Comparison of ENCODE assay signal across 9 cellular contexts in genomic region chr11:64776425-64776824, GRCh38. TPM values are rescaled to one million over a fixed set of nuclear protein-coding genes. Genes with fewer than 3 reads are reported as not detected.
DNase-seq lines count a peak whose midpoint lies in the region; ATAC-seq, FAIRE-seq and TF ChIP-seq lines count a peak whose summit lies in the region.
"Had no signal": no experiment of that assay in that cellular context is flagged by ENCODE, and none has a peak within 500 bp of the region (broad histone marks: within the 10 kb centered on the region; RNA-seq: fewer than 3 reads in every experiment).

No MANE protein-coding gene starts in this region.

- peak overlapping the region; percentile 33 to 98 (median 96) for H3K27ac Mint-ChIP-seq in CD8-positive, alpha-beta memory T cell

- no peak overlapping the region for H3K56ac ChIP-seq in H1 (replicated peaks; ENCODE audit: insufficient read length, low read depth, low read length)

- peaks cover 13% of the 10 kb centered on the region for H4K20me1 ChIP-seq in OCI-LY1 (ENCODE audit: insufficient read depth, low read length)
- peaks cover 32 to 39% of the 10 kb centered on the region in 2 experiments for H4K20me1 ChIP-seq in H1 (replicated peaks in 1 of 2; ENCODE audit: control insufficient read depth in 1 of 2, insufficient read depth in 2 of 2, low read length in 2 of 2)
- H4K20me1 ChIP-seq in osteoblast (ENCODE audit: insufficient read depth, low read length): peaks cover 57% of the 10 kb centered on the region

- H3K27me3 Mint-ChIP-seq in CD8-positive, alpha-beta memory T cell: peaks cover 0 to 7% of the 10 kb centered on the region in 2 donors

- H2AFZ ChIP-seq in OCI-LY1 (ENCODE audit: low read length) (no peak overlapping the region), H1 (ENCODE audit: low read length) (no peak overlapping the region), osteoblast (ENCODE audit: low read length) (no peak overlapping the region)

- H3F3A ChIP-seq in OCI-LY1 (ENCODE audit: insufficient read depth, low read length): peaks cover 6% of the 10 kb centered on the region; the same call in 1 of the 2 replicates

- peak overlapping the region; percentile 99 for H3K4me3 ChIP-seq in CD8-positive, alpha-beta memory T cell (ENCODE audit: low read length)
- H3K4me3 ChIP-seq in OCI-LY1 (ENCODE audit: low read depth, low read length, poor library complexity, severe bottlenecking) (peak overlapping the region; percentile 99), H1 (ENCODE audit: extremely low read depth in 1 of 4, insufficient read depth in 2 of 4, low read depth in 3 of 4, low read length in 4 of 4) (peak overlapping the region in 3 of 4 experiments; percentile 69 to 97 (median 93); a peak in 6 of 8 replicates), osteoblast (ENCODE audit: insufficient read depth, low read length) (peak overlapping the region; percentile 79)

- H3K4ac ChIP-seq in H1 (replicated peaks; ENCODE audit: insufficient read length, low read depth, low read length): no peak overlapping the region

- no peak overlapping the region for H2BK20ac ChIP-seq in H1 (ENCODE audit: low read length)

- H3K4me2 ChIP-seq in OCI-LY1 (ENCODE audit: low read length) (peak overlapping the region; percentile 87), H1 (ENCODE audit: insufficient read depth in 1 of 2, low read depth in 2 of 2, low read length in 2 of 2) (peak overlapping the region; percentile 84 to 92; a peak in 3 of 4 replicates), osteoblast (ENCODE audit: insufficient read depth, low read length) (peak overlapping the region; percentile 92)

- peaks cover 54% of the 10 kb centered on the region for H3K36me3 ChIP-seq in CD8-positive, alpha-beta memory T cell (ENCODE audit: insufficient read depth, low read length)
- H3K36me3 ChIP-seq in OCI-LY1 (ENCODE audit: insufficient read depth, low read length): peaks cover 61% of the 10 kb centered on the region
- H3K36me3 ChIP-seq in H1 (ENCODE audit: control insufficient read depth in 2 of 4, insufficient read depth in 4 of 4, low read length in 3 of 4): peaks cover 40 to 57% (median 54%) of the 10 kb centered on the region in 4 experiments
- H3K36me3 ChIP-seq in osteoblast (ENCODE audit: insufficient read depth, low read length): peaks cover 55% of the 10 kb centered on the region

- H3K4me1 Mint-ChIP-seq in CD8-positive, alpha-beta memory T cell: peaks cover 80 to 87% (median 86%) of the 10 kb centered on the region in 3 donors

- no peak overlapping the region for H4K8ac ChIP-seq in H1 (ENCODE audit: extremely low read depth, insufficient read depth, low read length)

- H3K27ac ChIP-seq in CD8-positive, alpha-beta memory T cell (ENCODE audit: low read depth, low read length): no peak overlapping the region
- no peak overlapping the region for H3K27ac ChIP-seq in OCI-LY1 (ENCODE audit: low read depth, low read length, poor library complexity, severe bottlenecking)
- H3K27ac ChIP-seq in H1 (ENCODE audit: low read depth, low read length): no peak overlapping the region
- H3K27ac ChIP-seq in osteoblast (ENCODE audit: low read depth, low read length): no peak overlapping the region

- H2AK5ac ChIP-seq in H1 (ENCODE audit: low read depth, low read length): no peak overlapping the region

- FAIRE-seq in H1 (lab: Jason Lieb, UNC): no peak
- FAIRE-seq: HTR-8/SVneo had no signal

- no peak overlapping the region for H3K14ac ChIP-seq in H1 (ENCODE audit: insufficient read length)

- H2BK12ac ChIP-seq in H1 (ENCODE audit: low read depth, low read length): no peak overlapping the region

- peaks cover 32 to 70% (median 44%) of the 10 kb centered on the region in 3 donors for H3K36me3 Mint-ChIP-seq in CD8-positive, alpha-beta memory T cell

- no peak overlapping the region for H3K18ac ChIP-seq in H1 (ENCODE audit: extremely low read depth, low read length)

- no peak overlapping the region for H4K5ac ChIP-seq in H1 (ENCODE audit: insufficient read length, low read depth, low read length)

- H3K4me1 ChIP-seq in CD8-positive, alpha-beta memory T cell (ENCODE audit: insufficient read depth, low read length): peaks cover 75% of the 10 kb centered on the region
- H3K4me1 ChIP-seq in OCI-LY1 (ENCODE audit: insufficient read depth, low read length, severe bottlenecking) (peaks cover 69% of the 10 kb centered on the region), H1 (replicated peaks in 1 of 4; ENCODE audit: control insufficient read depth in 3 of 4, insufficient read depth in 4 of 4, low read length in 3 of 4) (peaks cover 2 to 6% (median 5%) of the 10 kb centered on the region in 4 experiments; a peak in 5 of 7 replicates), osteoblast (ENCODE audit: insufficient read depth, low read length) (peaks cover 17% of the 10 kb centered on the region)

- no peak overlapping the region for H4K91ac ChIP-seq in H1 (replicated peaks; ENCODE audit: insufficient read length, low read length)

- no peak for TF ChIP-seq EP300 in H1 (IDR thresholded peaks at IDR 0.05; ENCODE audit: borderline replicate concordance in 1 of 2, low read depth in 2 of 2, low read length in 2 of 2)

- CTCF ChIA-PET in CD8-positive, alpha-beta memory T cell (lab: Charles Lee): interaction anchor here (0.7 to 26.7 kb wide), 6 partner anchors 9 to 93 kb away, joined by 3 to 441 read pairs (median 5); partner anchors contain the start of genes PYGM and RASGRP2
- CTCF ChIA-PET in H1 (lab: Charles Lee; ENCODE audit: partially characterized antibody): interaction anchor here (0.6 to 23.6 kb wide), 8 partner anchors 9 to 73 kb away, joined by 3 to 376 read pairs (median 4); partner anchors contain the start of genes PYGM and RASGRP2

- peak overlapping the region; percentile 90 to 96 (median 95) for H3K4me3 Mint-ChIP-seq in CD8-positive, alpha-beta memory T cell

- H2BK120ac ChIP-seq in H1 (replicated peaks; ENCODE audit: low read depth, low read length): no peak overlapping the region

- no peak overlapping the region for H3K23ac ChIP-seq in H1 (ENCODE audit: insufficient read length)

- H3K9me3 Mint-ChIP-seq in CD8-positive, alpha-beta memory T cell: no peaks in the 10 kb centered on the region

- H3K9me3 ChIP-seq in CD8-positive, alpha-beta memory T cell (ENCODE audit: low read length): no peaks in the 10 kb centered on the region
- H3K9me3 ChIP-seq in OCI-LY1 (ENCODE audit: low read length) (no peaks in the 10 kb centered on the region), H1 (ENCODE audit: insufficient read depth in 2 of 2, low read depth in 1 of 2, low read length in 1 of 2) (no peaks in the 10 kb centered on the region), osteoblast (ENCODE audit: low read depth, low read length) (no peaks in the 10 kb centered on the region)

- H3K9ac ChIP-seq in OCI-LY1 (ENCODE audit: low read length) (peak overlapping the region; percentile 90), H1 (replicated peaks in 1 of 4; ENCODE audit: extremely low read depth in 1 of 4, low read depth in 3 of 4, low read length in 3 of 4) (no peak overlapping the region; a peak in 1 of 7 replicates)

- no peak for DNase-seq in CD8-positive, alpha-beta memory T cell
- DNase-seq in H1 (ENCODE audit: low read depth in 1 of 2, low spot score in 2 of 2) (no peak), osteoblast (ENCODE audit: insufficient read length, low spot score, missing footprints) (peak; percentile 29), HUDEP-2 (lab: John Stamatoyannopoulos, UW; ENCODE audit: unreplicated experiment in 76 of 76) (no peak), RKO (ENCODE audit: low spot score) (no peak), HCEC 1CT (no peak)

- no peak for TF ChIP-seq CTCF in OCI-LY1 (IDR thresholded peaks at IDR 0.05; ENCODE audit: low read length)
- no peak for TF ChIP-seq CTCF in H1 (IDR thresholded peaks at IDR 0.05; ENCODE audit: control extremely low read depth in 1 of 3, insufficient read depth in 1 of 3, low read depth in 1 of 3, low read length in 3 of 3)
- TF ChIP-seq CTCF in osteoblast (IDR thresholded peaks at IDR 0.05; ENCODE audit: extremely low read depth, low read depth, low read length): no peak

- peaks cover 9% of the 10 kb centered on the region for H3K79me1 ChIP-seq in H1 (ENCODE audit: low read depth, low read length)

- H3K9me2 ChIP-seq in OCI-LY1 (ENCODE audit: low read depth, low read length): no peaks in the 10 kb centered on the region

- ATAC-seq in GM19467 (IDR thresholded peaks at IDR 0.05; ENCODE audit: unreplicated experiment): no peak

- TF ChIP-seq RAD21 in H1 (IDR thresholded peaks at IDR 0.05 in 1 of 2, conservative IDR thresholded peaks at IDR 0.05 in 1 of 2; ENCODE audit: low read depth in 2 of 2, low read length in 2 of 2): no peak

- no peak overlapping the region for H2BK5ac ChIP-seq in H1 (ENCODE audit: low read depth, low read length)

- no peaks in the 10 kb centered on the region for H3K27me3 ChIP-seq in CD8-positive, alpha-beta memory T cell (ENCODE audit: insufficient read depth, low read length, poor library complexity, severe bottlenecking)
- H3K27me3 ChIP-seq in OCI-LY1 (ENCODE audit: insufficient read depth, low read length) (no peaks in the 10 kb centered on the region), H1 (replicated peaks in 1 of 4; ENCODE audit: control insufficient read depth in 3 of 4, extremely low read depth in 1 of 4, insufficient read depth in 3 of 4, low read length in 3 of 4) (no peaks in the 10 kb centered on the region), osteoblast (ENCODE audit: insufficient read depth, low read length) (no peaks in the 10 kb centered on the region)

- 0 out of 3 replicates have a peak, but pooled peaks of 1 of the 2 experiments have one; percentile 7 for TF ChIP-seq POLR2A in H1 (IDR thresholded peaks at IDR 0.05; ENCODE audit: control extremely low read depth in 1 of 2, low read depth in 2 of 2, low read length in 2 of 2)

- H3K23me2 ChIP-seq in H1 (ENCODE audit: low read depth, low read length): peaks cover 9% of the 10 kb centered on the region

- 93% methylated on average over 6 of the region's 6 CpGs; no CpG with 5 or more reads in 1 of the 2 experiments for WGBS in H1 (ENCODE audit: extremely low coverage in 1 of 2, insufficient coverage in 1 of 2, insufficient read length in 1 of 2, insufficient replicate concordance in 2 of 2, low coverage in 1 of 2, low lambda C conversion rate in 2 of 2, missing lambda C conversion rate in 1 of 2), 2 experiments

- H3K79me2 ChIP-seq in OCI-LY1 (ENCODE audit: insufficient read depth, low read length) (peaks cover 27% of the 10 kb centered on the region), H1 (ENCODE audit: control insufficient read depth in 1 of 2, insufficient read depth in 2 of 2, low read length in 2 of 2) (peaks cover 30 to 61% of the 10 kb centered on the region in 2 experiments), osteoblast (ENCODE audit: insufficient read depth, low read length) (peaks cover 61% of the 10 kb centered on the region)

- POLR2A ChIA-PET in CD8-positive, alpha-beta memory T cell (lab: Charles Lee): interaction anchor here (0.7 to 6.6 kb wide), 7 partner anchors 8 to 99 kb away, joined by 3 to 158 read pairs (median 37); partner anchors contain the start of genes MEN1, PYGM and RASGRP2
- POLR2A ChIA-PET in H1 (lab: Charles Lee; ENCODE audit: partially characterized antibody): interaction anchor here (0.5 to 29.2 kb wide), 8 partner anchors 18 to 517 kb away, joined by 3 to 1087 read pairs (median 4); partner anchors contain the start of genes EHD1, PYGM and RASGRP2

- no peak overlapping the region for H2BK15ac ChIP-seq in H1 (ENCODE audit: low read length)

RNA-seq across cellular contexts. Expression of gene SF1, which starts 1.9 kb away (rescaled TPM):
- 100 to 1,000 TPM; 403 to 423 TPM for total RNA-seq in CD8-positive, alpha-beta memory T cell
- 176 TPM for polyA plus RNA-seq in CD8-positive, alpha-beta memory T cell
- 353 and 365 TPM in 2 replicates for total RNA-seq in H1 (2021; fragmentation: NEBNext Ultra II Directional; extraction: Animal tissue kit (Norgen Biotek cat#: 25700))
- 72.7 and 110 TPM in 2 replicates for polyA plus RNA-seq in H1 (2011; rRNA removed)
- 70.0 TPM for polyA plus RNA-seq in H1 (2011; cell fraction: cytosol; rRNA removed)
- polyA plus RNA-seq in H1 (2011; cell fraction: nucleus; rRNA removed): 197 TPM
- 259 to 328 TPM (median 273 TPM) in 4 replicates for polyA plus RNA-seq in H1 (2012, experiment 1 of 2)
- 150 TPM for polyA plus RNA-seq in H1 (2012, experiment 2 of 2)
- 194 TPM for polyA plus RNA-seq in H1 (2013, experiment 1 of 2)
- 181 TPM for polyA plus RNA-seq in H1 (2013, experiment 2 of 2)
- 75.9 and 88.7 TPM in 2 replicates for polyA minus RNA-seq in H1 (2011; rRNA and poly(A)+ RNA removed)
- polyA minus RNA-seq in H1 (2011; cell fraction: cytosol; rRNA and poly(A)+ RNA removed): 107 TPM
- 210 TPM for polyA minus RNA-seq in H1 (2011; cell fraction: nucleus; rRNA and poly(A)+ RNA removed)
- 114 and 130 TPM in 2 replicates for total RNA-seq in osteoblast

RNA-seq across cellular contexts. Expression of gene PYGM, which starts 16.7 kb away (rescaled TPM):
- 1 to 10 TPM; 2.2 TPM for total RNA-seq in CD8-positive, alpha-beta memory T cell
- polyA plus RNA-seq in CD8-positive, alpha-beta memory T cell: 0.15 TPM
- total RNA-seq in H1 (2021; fragmentation: NEBNext Ultra II Directional; extraction: Animal tissue kit (Norgen Biotek cat#: 25700)): 9.6 and 9.7 TPM in 2 replicates
- 10.0 and 15.2 TPM in 2 replicates for polyA plus RNA-seq in H1 (2011; rRNA removed)
- polyA plus RNA-seq in H1 (2011; cell fraction: cytosol; rRNA removed): 10.4 TPM
- 20.9 TPM for polyA plus RNA-seq in H1 (2011; cell fraction: nucleus; rRNA removed)
- polyA plus RNA-seq in H1 (2012, experiment 1 of 2): 9.2 to 15.4 TPM (median 13.0 TPM) in 4 replicates
- 11.5 TPM for polyA plus RNA-seq in H1 (2012, experiment 2 of 2)
- 6.9 TPM for polyA plus RNA-seq in H1 (2013, experiment 1 of 2)
- polyA plus RNA-seq in H1 (2013, experiment 2 of 2): 6.3 TPM
- polyA minus RNA-seq in H1 (2011; rRNA and poly(A)+ RNA removed): 13.2 and 16.4 TPM in 2 replicates
- polyA minus RNA-seq in H1 (2011; cell fraction: cytosol; rRNA and poly(A)+ RNA removed): 12.3 TPM
- polyA minus RNA-seq in H1 (2011; cell fraction: nucleus; rRNA and poly(A)+ RNA removed): 5.4 TPM
- 0.29 and 0.36 TPM in 2 replicates for total RNA-seq in osteoblast

RNA-seq across cellular contexts. Expression of gene MAP4K2, which starts 26.6 kb away (rescaled TPM):
- 10 to 100 TPM; 54.8 to 55.3 TPM for total RNA-seq in CD8-positive, alpha-beta memory T cell
- 39.0 TPM for polyA plus RNA-seq in CD8-positive, alpha-beta memory T cell
- 20.7 and 24.0 TPM in 2 replicates for total RNA-seq in H1 (2021; fragmentation: NEBNext Ultra II Directional; extraction: Animal tissue kit (Norgen Biotek cat#: 25700))
- polyA plus RNA-seq in H1 (2011; rRNA removed): 20.1 and 25.3 TPM in 2 replicates
- 22.2 TPM for polyA plus RNA-seq in H1 (2011; cell fraction: cytosol; rRNA removed)
- 54.2 TPM for polyA plus RNA-seq in H1 (2011; cell fraction: nucleus; rRNA removed)
- 14.0 to 19.1 TPM (median 15.9 TPM) in 4 replicates for polyA plus RNA-seq in H1 (2012, experiment 1 of 2)
- polyA plus RNA-seq in H1 (2012, experiment 2 of 2): 12.9 TPM
- 11.2 TPM for polyA plus RNA-seq in H1 (2013, experiment 1 of 2)
- 12.0 TPM for polyA plus RNA-seq in H1 (2013, experiment 2 of 2)
- polyA minus RNA-seq in H1 (2011; rRNA and poly(A)+ RNA removed): 18.5 and 20.3 TPM in 2 replicates
- 11.0 TPM for polyA minus RNA-seq in H1 (2011; cell fraction: cytosol; rRNA and poly(A)+ RNA removed)
- 11.6 TPM for polyA minus RNA-seq in H1 (2011; cell fraction: nucleus; rRNA and poly(A)+ RNA removed)
- 6.2 and 9.8 TPM in 2 replicates for total RNA-seq in osteoblast

RNA-seq across cellular contexts. Expression of gene RASGRP2, which starts 32.5 kb away (rescaled TPM):
- 10 to 100 TPM; 30.2 to 33.5 TPM for total RNA-seq in CD8-positive, alpha-beta memory T cell
- polyA plus RNA-seq in CD8-positive, alpha-beta memory T cell: 145 TPM
- 37.9 and 40.6 TPM in 2 replicates for total RNA-seq in H1 (2021; fragmentation: NEBNext Ultra II Directional; extraction: Animal tissue kit (Norgen Biotek cat#: 25700))
- polyA plus RNA-seq in H1 (2011; rRNA removed): 45.7 and 50.4 TPM in 2 replicates
- 41.1 TPM for polyA plus RNA-seq in H1 (2011; cell fraction: cytosol; rRNA removed)
- 127 TPM for polyA plus RNA-seq in H1 (2011; cell fraction: nucleus; rRNA removed)
- polyA plus RNA-seq in H1 (2012, experiment 1 of 2): 30.1 to 58.0 TPM (median 54.6 TPM) in 4 replicates
- polyA plus RNA-seq in H1 (2012, experiment 2 of 2): 31.1 TPM
- polyA plus RNA-seq in H1 (2013, experiment 1 of 2): 33.0 TPM
- polyA plus RNA-seq in H1 (2013, experiment 2 of 2): 34.6 TPM
- polyA minus RNA-seq in H1 (2011; rRNA and poly(A)+ RNA removed): 14.8 and 18.9 TPM in 2 replicates
- 12.3 TPM for polyA minus RNA-seq in H1 (2011; cell fraction: cytosol; rRNA and poly(A)+ RNA removed)
- 24.8 TPM for polyA minus RNA-seq in H1 (2011; cell fraction: nucleus; rRNA and poly(A)+ RNA removed)
- 0.29 TPM in 1 of 2 replicates, not detected in the other for total RNA-seq in osteoblast

RNA-seq across cellular contexts. Expression of gene MEN1, which starts 33.9 kb away (rescaled TPM):
- 10 to 100 TPM; 45.8 to 47.7 TPM for total RNA-seq in CD8-positive, alpha-beta memory T cell
- polyA plus RNA-seq in CD8-positive, alpha-beta memory T cell: 45.0 TPM
- 56.3 and 56.9 TPM in 2 replicates for total RNA-seq in H1 (2021; fragmentation: NEBNext Ultra II Directional; extraction: Animal tissue kit (Norgen Biotek cat#: 25700))
- 47.2 and 78.5 TPM in 2 replicates for polyA plus RNA-seq in H1 (2011; rRNA removed)
- polyA plus RNA-seq in H1 (2011; cell fraction: cytosol; rRNA removed): 43.0 TPM
- 97.2 TPM for polyA plus RNA-seq in H1 (2011; cell fraction: nucleus; rRNA removed)
- polyA plus RNA-seq in H1 (2012, experiment 1 of 2): 37.5 to 59.8 TPM (median 54.2 TPM) in 4 replicates
- 53.7 TPM for polyA plus RNA-seq in H1 (2012, experiment 2 of 2)
- 63.6 TPM for polyA plus RNA-seq in H1 (2013, experiment 1 of 2)
- polyA plus RNA-seq in H1 (2013, experiment 2 of 2): 66.9 TPM
- polyA minus RNA-seq in H1 (2011; rRNA and poly(A)+ RNA removed): 22.9 and 27.9 TPM in 2 replicates
- 32.7 TPM for polyA minus RNA-seq in H1 (2011; cell fraction: cytosol; rRNA and poly(A)+ RNA removed)
- polyA minus RNA-seq in H1 (2011; cell fraction: nucleus; rRNA and poly(A)+ RNA removed): 27.2 TPM
- total RNA-seq in osteoblast: 12.3 and 13.3 TPM in 2 replicates
